ENCODE assay signal across 8 cellular contexts in the genomic region with DNA sequence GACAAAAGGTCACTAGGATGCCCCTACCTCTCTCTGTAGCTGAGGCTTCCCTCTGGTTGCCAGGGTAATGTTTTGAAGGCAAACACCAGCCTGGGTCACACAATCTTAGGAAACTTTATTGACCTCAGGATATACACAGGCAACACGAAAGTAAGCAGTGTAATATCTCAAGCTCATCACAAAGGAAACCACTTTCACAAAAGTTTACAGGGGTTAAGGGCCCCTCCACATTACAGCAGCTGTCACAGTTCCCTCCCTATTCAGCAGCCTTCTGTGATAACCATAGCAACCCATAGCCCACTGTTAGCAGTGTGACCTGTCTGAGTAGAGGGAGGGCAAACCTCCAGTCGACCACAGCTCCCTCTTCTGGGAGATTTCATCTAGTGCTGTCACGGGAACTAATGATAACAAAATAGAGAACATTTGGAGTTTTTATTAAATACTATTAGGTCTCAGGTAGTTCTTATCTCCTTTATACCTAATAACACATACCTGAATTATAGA.
DNase-seq lines count a peak whose midpoint lies in the region; ATAC-seq and TF ChIP-seq lines count a peak whose summit lies in the region.

No MANE protein-coding gene starts in this region.

- no peaks in the 10 kb centered on the region for H3K36me3 ChIP-seq in BE2C

- no peaks in the 10 kb centered on the region for H3K4me1 ChIP-seq in BE2C

- DNase-seq in BE2C (peak; percentile 35), islet precursor cell (peak; percentile 72), NCI-H345 (lab: John Stamatoyannopoulos, UW) (no peak), NK-92 (lab: John Stamatoyannopoulos, UW; ENCODE audit: unreplicated experiment) (no peak)

- ATAC-seq in GM18873 (IDR thresholded peaks at IDR 0.05; ENCODE audit: low FRiP score, unreplicated experiment) (peak; percentile 59), HG03108 (IDR thresholded peaks at IDR 0.05; ENCODE audit: unreplicated experiment) (peak; percentile 76), SK-N-SH treated with all-trans-retinoic acid at 6 μM for 48 hours (peak; percentile 54), HG03097 (IDR thresholded peaks at IDR 0.05; ENCODE audit: low FRiP score, unreplicated experiment) (no peak)

- peak; percentile 52 for TF ChIP-seq CTCF in BE2C (IDR thresholded peaks at IDR 0.05; ENCODE audit: low read depth, low read length)

- no peak overlapping the region for H3K4me3 ChIP-seq in BE2C (ENCODE audit: low read depth, low read length)

- no peaks in the 10 kb centered on the region for H3K9me3 ChIP-seq in BE2C

- no peaks in the 10 kb centered on the region for H3K27me3 ChIP-seq in BE2C

TF ChIP-seq in SK-N-SH treated with all-trans-retinoic acid at 6 μM for 48 hours, 23 proteins besides CTCF, POLR2A, EP300 and RAD21:
- TF ChIP-seq OSR1 (CRISPR knock-in tag; IDR thresholded peaks at IDR 0.05) (no peak), ZC3H10 (CRISPR knock-in tag; IDR thresholded peaks at IDR 0.05) (no peak), ZFP3 (CRISPR knock-in tag; IDR thresholded peaks at IDR 0.05) (no peak), GLIS3 (CRISPR knock-in tag; IDR thresholded peaks at IDR 0.05) (no peak), BACH2 (CRISPR knock-in tag; IDR thresholded peaks at IDR 0.05; ENCODE audit: borderline replicate concordance) (no peak), ZFP30 (CRISPR knock-in tag; IDR thresholded peaks at IDR 0.05) (no peak), ZNF565 (CRISPR knock-in tag; conservative IDR thresholded peaks at IDR 0.05; ENCODE audit: low read depth) (no peak), CSDC2 (CRISPR knock-in tag; IDR thresholded peaks at IDR 0.05) (no peak), POU6F1 (CRISPR knock-in tag; IDR thresholded peaks at IDR 0.05; ENCODE audit: borderline replicate concordance, low read depth) (no peak), ARNTL (CRISPR knock-in tag; IDR thresholded peaks at IDR 0.05; ENCODE audit: borderline replicate concordance, low read depth) (no peak), ISL1 (CRISPR knock-in tag; IDR thresholded peaks at IDR 0.05) (no peak), ZNF8 (CRISPR knock-in tag; IDR thresholded peaks at IDR 0.05) (no peak)
- TF ChIP-seq, protein P1, sequence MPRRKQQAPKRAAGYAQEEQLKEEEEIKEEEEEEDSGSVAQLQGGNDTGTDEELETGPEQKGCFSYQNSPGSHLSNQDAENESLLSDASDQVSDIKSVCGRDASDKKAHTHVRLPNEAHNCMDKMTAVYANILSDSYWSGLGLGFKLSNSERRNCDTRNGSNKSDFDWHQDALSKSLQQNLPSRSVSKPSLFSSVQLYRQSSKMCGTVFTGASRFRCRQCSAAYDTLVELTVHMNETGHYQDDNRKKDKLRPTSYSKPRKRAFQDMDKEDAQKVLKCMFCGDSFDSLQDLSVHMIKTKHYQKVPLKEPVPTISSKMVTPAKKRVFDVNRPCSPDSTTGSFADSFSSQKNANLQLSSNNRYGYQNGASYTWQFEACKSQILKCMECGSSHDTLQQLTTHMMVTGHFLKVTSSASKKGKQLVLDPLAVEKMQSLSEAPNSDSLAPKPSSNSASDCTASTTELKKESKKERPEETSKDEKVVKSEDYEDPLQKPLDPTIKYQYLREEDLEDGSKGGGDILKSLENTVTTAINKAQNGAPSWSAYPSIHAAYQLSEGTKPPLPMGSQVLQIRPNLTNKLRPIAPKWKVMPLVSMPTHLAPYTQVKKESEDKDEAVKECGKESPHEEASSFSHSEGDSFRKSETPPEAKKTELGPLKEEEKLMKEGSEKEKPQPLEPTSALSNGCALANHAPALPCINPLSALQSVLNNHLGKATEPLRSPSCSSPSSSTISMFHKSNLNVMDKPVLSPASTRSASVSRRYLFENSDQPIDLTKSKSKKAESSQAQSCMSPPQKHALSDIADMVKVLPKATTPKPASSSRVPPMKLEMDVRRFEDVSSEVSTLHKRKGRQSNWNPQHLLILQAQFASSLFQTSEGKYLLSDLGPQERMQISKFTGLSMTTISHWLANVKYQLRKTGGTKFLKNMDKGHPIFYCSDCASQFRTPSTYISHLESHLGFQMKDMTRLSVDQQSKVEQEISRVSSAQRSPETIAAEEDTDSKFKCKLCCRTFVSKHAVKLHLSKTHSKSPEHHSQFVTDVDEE (CRISPR knock-in tag; IDR thresholded peaks at IDR 0.05), result no peak
- TF ChIP-seq, protein P2, sequence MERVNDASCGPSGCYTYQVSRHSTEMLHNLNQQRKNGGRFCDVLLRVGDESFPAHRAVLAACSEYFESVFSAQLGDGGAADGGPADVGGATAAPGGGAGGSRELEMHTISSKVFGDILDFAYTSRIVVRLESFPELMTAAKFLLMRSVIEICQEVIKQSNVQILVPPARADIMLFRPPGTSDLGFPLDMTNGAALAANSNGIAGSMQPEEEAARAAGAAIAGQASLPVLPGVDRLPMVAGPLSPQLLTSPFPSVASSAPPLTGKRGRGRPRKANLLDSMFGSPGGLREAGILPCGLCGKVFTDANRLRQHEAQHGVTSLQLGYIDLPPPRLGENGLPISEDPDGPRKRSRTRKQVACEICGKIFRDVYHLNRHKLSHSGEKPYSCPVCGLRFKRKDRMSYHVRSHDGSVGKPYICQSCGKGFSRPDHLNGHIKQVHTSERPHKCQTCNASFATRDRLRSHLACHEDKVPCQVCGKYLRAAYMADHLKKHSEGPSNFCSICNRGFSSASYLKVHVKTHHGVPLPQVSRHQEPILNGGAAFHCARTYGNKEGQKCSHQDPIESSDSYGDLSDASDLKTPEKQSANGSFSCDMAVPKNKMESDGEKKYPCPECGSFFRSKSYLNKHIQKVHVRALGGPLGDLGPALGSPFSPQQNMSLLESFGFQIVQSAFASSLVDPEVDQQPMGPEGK (CRISPR knock-in tag; IDR thresholded peaks at IDR 0.05; ENCODE audit: borderline replicate concordance), result no peak
- TF ChIP-seq, protein P3, sequence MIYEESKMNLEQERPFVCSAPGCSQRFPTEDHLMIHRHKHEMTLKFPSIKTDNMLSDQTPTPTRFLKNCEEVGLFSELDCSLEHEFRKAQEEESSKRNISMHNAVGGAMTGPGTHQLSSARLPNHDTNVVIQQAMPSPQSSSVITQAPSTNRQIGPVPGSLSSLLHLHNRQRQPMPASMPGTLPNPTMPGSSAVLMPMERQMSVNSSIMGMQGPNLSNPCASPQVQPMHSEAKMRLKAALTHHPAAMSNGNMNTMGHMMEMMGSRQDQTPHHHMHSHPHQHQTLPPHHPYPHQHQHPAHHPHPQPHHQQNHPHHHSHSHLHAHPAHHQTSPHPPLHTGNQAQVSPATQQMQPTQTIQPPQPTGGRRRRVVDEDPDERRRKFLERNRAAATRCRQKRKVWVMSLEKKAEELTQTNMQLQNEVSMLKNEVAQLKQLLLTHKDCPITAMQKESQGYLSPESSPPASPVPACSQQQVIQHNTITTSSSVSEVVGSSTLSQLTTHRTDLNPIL (CRISPR knock-in tag; IDR thresholded peaks at IDR 0.05; ENCODE audit: low read depth), result no peak

Comparison
In these comparisons a context has a peak if more than half of its experiments do, and no peak if none do; other contexts are left out.
1. DNase-seq: peak in BE2C (single experiment) and islet precursor cell (single experiment); none in NCI-H345 (single experiment) and NK-92 (single experiment).